ENCODE assay signal across 8 cellular contexts in genomic region chr17:412211-413015, GRCh38. TPM values are rescaled to one million over a fixed set of nuclear protein-coding genes. Genes with fewer than 3 reads are reported as not detected.
DNase-seq lines count a peak whose midpoint lies in the region; ATAC-seq, FAIRE-seq and TF ChIP-seq lines count a peak whose summit lies in the region.

No MANE protein-coding gene starts in this region.

- peak; percentile 39 for FAIRE-seq in RCC 7860 (lab: Jason Lieb, UNC)
- peak; percentile 13 for FAIRE-seq in frontal cortex (lab: Jason Lieb, UNC)

- DNase-seq in COLO829 (ENCODE audit: low spot score) (peak; percentile 42), HL-60 (ENCODE audit: low read depth in 1 of 2, low spot score in 1 of 2) (peak in 1 of 2 experiments; percentile 53), RCC 7860 (ENCODE audit: low spot score) (peak; percentile 40), frontal cortex (ENCODE audit: low spot score in 2 of 2) (peak; percentile 52 to 56), putamen (ENCODE audit: low spot score) (peak; percentile 53)
- peak; percentile 52 for DNase-seq in activated effector memory CD4-positive, alpha-beta T cell treated with Interleukin-2 at 50 U/mL for 16 hours

- no peaks in the 10 kb centered on the region for H3K27me3 ChIP-seq in HL-60 (ENCODE audit: insufficient read depth, poor library complexity, severe bottlenecking)

- peak; percentile 22 for TF ChIP-seq CTCF in HL-60 (IDR thresholded peaks at IDR 0.05; ENCODE audit: insufficient read depth, low read length)

- no peak overlapping the region; the same call in 1 of the 2 replicates for H3K27ac ChIP-seq in HL-60 (replicated peaks)

- H3K4me3 ChIP-seq in HL-60 (replicated peaks; ENCODE audit: insufficient read depth, low read length): no peak overlapping the region

- ATAC-seq in HG02678 (IDR thresholded peaks at IDR 0.05; ENCODE audit: unreplicated experiment) (no peak), GM19035 (IDR thresholded peaks at IDR 0.05; ENCODE audit: unreplicated experiment) (no peak)

RNA-seq across cellular contexts. Expression of gene RFLNB, which starts 33.3 kb away (rescaled TPM):
- total RNA-seq in frontal cortex: 34.6 TPM

RNA-seq across cellular contexts. Expression of gene RPH3AL, which starts 59.8 kb away (rescaled TPM):
- 3.3 TPM for total RNA-seq in frontal cortex
